ENCODE assay signal across 27 cellular contexts in genomic region chr20:49479785-49480184, GRCh38. TPM values are rescaled to one million over a fixed set of nuclear protein-coding genes. Genes with fewer than 3 reads are reported as not detected.
A peak's percentile ranks its signal among the peaks of the same experiment; 100 is the strongest.
DNase-seq lines count a peak whose midpoint lies in the region; ATAC-seq, FAIRE-seq and TF ChIP-seq lines count a peak whose summit lies in the region.
"Had no signal": no experiment of that assay in that cellular context is flagged by ENCODE, and none has a peak within 500 bp of the region (broad histone marks: within the 10 kb centered on the region; RNA-seq: fewer than 3 reads in every experiment).

No MANE protein-coding gene starts in this region.

- H3K27ac ChIP-seq in dorsolateral prefrontal cortex: peak overlapping the region in 52 of 59 donors; percentile 3 to 94 (median 71)
- no peak overlapping the region for H3K27ac ChIP-seq in neural cell (ENCODE audit: low read length)
- H3K27ac ChIP-seq: heart right ventricle, parathyroid adenoma had no signal

- peaks cover 2% of the 10 kb centered on the region for H3K36me3 Mint-ChIP-seq in T-helper 17 cell (ENCODE audit: low read depth)
- H3K36me3 Mint-ChIP-seq in activated naive CD8-positive, alpha-beta T cell treated with anti-CD3 and anti-CD28 coated beads for 36 hours: no peaks in the 10 kb centered on the region

- no peak for ATAC-seq in GM18861 (IDR thresholded peaks at IDR 0.05; ENCODE audit: unreplicated experiment)
- ATAC-seq in T-helper 17 cell: no peak
- ATAC-seq: GM12878, heart right ventricle, mucosa of descending colon, Panc1 had no signal

- peaks cover 0 to 3% (median 0%) of the 10 kb centered on the region in 45 donors for H3K27me3 ChIP-seq in dorsolateral prefrontal cortex
- no peaks in the 10 kb centered on the region for H3K27me3 ChIP-seq in neural cell (ENCODE audit: insufficient read depth, low read depth, low read length)

- peaks cover 8% of the 10 kb centered on the region for H3K4me1 Mint-ChIP-seq in T-helper 17 cell
- H3K4me1 Mint-ChIP-seq in activated naive CD8-positive, alpha-beta T cell treated with anti-CD3 and anti-CD28 coated beads for 36 hours: peaks cover 4% of the 10 kb centered on the region

- H3F3A ChIP-seq in neural cell (ENCODE audit: insufficient read depth, low read length, poor library complexity, severe bottlenecking): no peaks in the 10 kb centered on the region

- no peak overlapping the region for H3K9ac ChIP-seq in neural cell (ENCODE audit: low read length)
- H3K9ac ChIP-seq: parathyroid adenoma had no signal

- H3K36me3 ChIP-seq in neural cell (ENCODE audit: insufficient read depth, low read length): peaks cover 4% of the 10 kb centered on the region
- H3K36me3 ChIP-seq: heart right ventricle had no signal

- H3K9me3 ChIP-seq in neural cell (ENCODE audit: low read length) (no peaks in the 10 kb centered on the region), T-helper 17 cell (ENCODE audit: control insufficient read depth, low read length, poor library complexity, severe bottlenecking) (no peaks in the 10 kb centered on the region)
- H3K9me3 ChIP-seq: Caco-2, heart right ventricle, mucosa of descending colon had no signal

- intact Hi-C loops in dorsolateral prefrontal cortex (cut with DNase I): loop anchor here (5.0 to 10.0 kb wide), 3 partner anchors 55 to 132 kb away; no protein-coding TSS in a partner anchor

- no peak overlapping the region for H2AFZ ChIP-seq in neural cell (ENCODE audit: low read depth, low read length)
- H2AFZ ChIP-seq: parathyroid adenoma had no signal

- H3K4me3 Mint-ChIP-seq in T-helper 17 cell: no peak overlapping the region
- no peak overlapping the region for H3K4me3 Mint-ChIP-seq in activated naive CD8-positive, alpha-beta T cell treated with anti-CD3 and anti-CD28 coated beads for 36 hours
- H3K4me3 Mint-ChIP-seq: activated CD4-positive, alpha-beta T cell treated with anti-CD3 and anti-CD28 coated beads, Interleukin-2, amount 10 ng/mL, durations not matched to agents 24 days and 14 days; activated T-cell treated with anti-CD3 and anti-CD28 coated beads, Interleukin-2, amount 50 U/mL, for 24 hours; IgD-negative memory B cell; nephron progenitor cell had no signal

- TF ChIP-seq RAD21 in neural cell (conservative IDR thresholded peaks at IDR 0.05): no peak

- no peak overlapping the region for H3K4me2 ChIP-seq in neural cell (ENCODE audit: low read length)

- H3K9me3 Mint-ChIP-seq in activated naive CD8-positive, alpha-beta T cell treated with anti-CD3 and anti-CD28 coated beads for 36 hours: no peaks in the 10 kb centered on the region
- H3K9me3 Mint-ChIP-seq: activated CD4-positive, alpha-beta T cell treated with anti-CD3 and anti-CD28 coated beads, Interleukin-2, amount 10 ng/mL, durations not matched to agents 24 days and 14 days; activated T-cell treated with anti-CD3 and anti-CD28 coated beads, Interleukin-2, amount 50 U/mL, for 24 hours; nephron progenitor cell had no signal

- peaks cover 65% of the 10 kb centered on the region for H3K27me3 Mint-ChIP-seq in T-helper 17 cell
- H3K27me3 Mint-ChIP-seq in activated naive CD8-positive, alpha-beta T cell treated with anti-CD3 and anti-CD28 coated beads for 36 hours: peaks cover 55% of the 10 kb centered on the region

- peak; percentile 59 for FAIRE-seq in HTR-8/SVneo (lab: Jason Lieb, UNC)
- FAIRE-seq: GM12878 had no signal

- H3K4me3 ChIP-seq in dorsolateral prefrontal cortex: peak overlapping the region in 49 of 59 donors; percentile 1 to 78 (median 61)
- peak overlapping the region; percentile 86 for H3K4me3 ChIP-seq in neural cell (ENCODE audit: low read length)
- H3K4me3 ChIP-seq: GM12878, heart right ventricle, mucosa of descending colon had no signal

- no peak for TF ChIP-seq EP300 in neural cell (conservative IDR thresholded peaks at IDR 0.05; ENCODE audit: poor library complexity, severe bottlenecking)

- DNase-seq in HTR-8/SVneo (ENCODE audit: insufficient read length, low spot score) (no peak), NCI-H524 treated with DMSO at 0.1 percent for 48 hours (lab: John Stamatoyannopoulos, UW) (peak; percentile 68), dorsolateral prefrontal cortex (peak in 1 of 10 donors; percentile 28), NCI-H446 (lab: John Stamatoyannopoulos, UW) (no peak), T-helper 17 cell (no peak)
- DNase-seq in activated naive CD8-positive, alpha-beta T cell treated with anti-CD3 and anti-CD28 coated beads for 36 hours: no peak
- DNase-seq: activated CD4-positive, alpha-beta T cell treated with anti-CD3 and anti-CD28 coated beads, Interleukin-2, amount 10 ng/mL, durations not matched to agents 24 days and 14 days; activated gamma-delta T cell treated with Interleukin-2 at 50 U/mL for 16 hours; activated T-cell treated with anti-CD3 and anti-CD28 coated beads, Interleukin-2, amount 50 U/mL, for 24 hours; Caco-2; effector CD8-positive, alpha-beta T cell; erythroblast; foreskin fibroblast; heart right ventricle; kidney glomerular epithelial cell; mucosa of descending colon; NCI-H1092; NCI-H2029 treated with DMSO at 0.1 percent for 48 hours; nephron progenitor cell; SHP77 treated with DMSO at 0.1 percent for 48 hours; stimulated activated CD4-positive, alpha-beta T cell treated with anti-CD3 and anti-CD28 coated beads, Interleukin-2, amount 100 ng/mL, for 48 hours had no signal

- H3K27ac Mint-ChIP-seq in T-helper 17 cell: no peak overlapping the region
- H3K27ac Mint-ChIP-seq in activated naive CD8-positive, alpha-beta T cell treated with anti-CD3 and anti-CD28 coated beads for 36 hours: no peak overlapping the region
- H3K27ac Mint-ChIP-seq: activated CD4-positive, alpha-beta T cell treated with anti-CD3 and anti-CD28 coated beads, Interleukin-2, amount 10 ng/mL, durations not matched to agents 24 days and 14 days; activated T-cell treated with anti-CD3 and anti-CD28 coated beads, Interleukin-2, amount 50 U/mL, for 24 hours; IgD-negative memory B cell; nephron progenitor cell had no signal

- no peak for TF ChIP-seq CTCF in dorsolateral prefrontal cortex (IDR thresholded peaks at IDR 0.05 in 54 of 56, conservative IDR thresholded peaks at IDR 0.05 in 2 of 56; ENCODE audit: low read depth in 1 of 56, partially characterized antibody in 56 of 56)
- TF ChIP-seq CTCF in neural cell (IDR thresholded peaks at IDR 0.05; ENCODE audit: poor library complexity, severe bottlenecking): no peak

- no peaks in the 10 kb centered on the region for H3K9me2 ChIP-seq in neural cell (ENCODE audit: insufficient read depth, low read length)

- H4K20me1 ChIP-seq in neural cell (ENCODE audit: insufficient read depth): no peaks in the 10 kb centered on the region

- H3K79me2 ChIP-seq in neural cell (replicated peaks; ENCODE audit: insufficient read depth, low read length): no peaks in the 10 kb centered on the region
- H3K79me2 ChIP-seq: parathyroid adenoma had no signal

TF ChIP-seq in neural cell, 6 proteins besides CTCF, POLR2A, EP300 and RAD21:
- TF ChIP-seq REST (IDR thresholded peaks at IDR 0.05; ENCODE audit: borderline replicate concordance) (no peak), SMC3 (conservative IDR thresholded peaks at IDR 0.05; ENCODE audit: poor library complexity) (no peak), MXI1 (conservative IDR thresholded peaks at IDR 0.05; ENCODE audit: poor library complexity, severe bottlenecking) (no peak), POLR2AphosphoS5 (IDR thresholded peaks at IDR 0.05) (no peak)
TF ChIP-seq in neural cell: peak in this region for 0.

RNA-seq across cellular contexts. Expression of gene KCNB1, which starts 2.7 kb away (rescaled TPM):
- total RNA-seq in dorsolateral prefrontal cortex (100 to 1,000 TPM in 85 of 120 experiments, 10 to 100 TPM in 35; 39.1 to 171 (median 119) TPM), T-helper 17 cell (under 1 TPM; 0.12 to 0.21 TPM)
- 3.6 and 4.4 TPM in 2 replicates for polyA plus RNA-seq in neural cell
- 14.6 and 19.7 TPM in 2 replicates for polyA minus RNA-seq in neural cell
- total RNA-seq in activated naive CD8-positive, alpha-beta T cell treated with anti-CD3 and anti-CD28 coated beads for 36 hours: not detected
- polyA plus RNA-seq: IgD-negative memory B cell had no signal

Comparison
In these comparisons a context has a peak if more than half of its experiments do, and no peak if none do; other contexts are left out.
1. RNA of gene KCNB1, which starts 2.7 kb away (total RNA-seq): 39.1 to 171 TPM in dorsolateral prefrontal cortex; 0.12 to 0.21 TPM in T-helper 17 cell and not detected in activated naive CD8-positive, alpha-beta T cell treated with anti-CD3 and anti-CD28 coated beads for 36 hours; every median in the first group is over 10 times any median in the second.